15 cellular contexts compared by ENCODE assay signal in the genomic region with DNA sequence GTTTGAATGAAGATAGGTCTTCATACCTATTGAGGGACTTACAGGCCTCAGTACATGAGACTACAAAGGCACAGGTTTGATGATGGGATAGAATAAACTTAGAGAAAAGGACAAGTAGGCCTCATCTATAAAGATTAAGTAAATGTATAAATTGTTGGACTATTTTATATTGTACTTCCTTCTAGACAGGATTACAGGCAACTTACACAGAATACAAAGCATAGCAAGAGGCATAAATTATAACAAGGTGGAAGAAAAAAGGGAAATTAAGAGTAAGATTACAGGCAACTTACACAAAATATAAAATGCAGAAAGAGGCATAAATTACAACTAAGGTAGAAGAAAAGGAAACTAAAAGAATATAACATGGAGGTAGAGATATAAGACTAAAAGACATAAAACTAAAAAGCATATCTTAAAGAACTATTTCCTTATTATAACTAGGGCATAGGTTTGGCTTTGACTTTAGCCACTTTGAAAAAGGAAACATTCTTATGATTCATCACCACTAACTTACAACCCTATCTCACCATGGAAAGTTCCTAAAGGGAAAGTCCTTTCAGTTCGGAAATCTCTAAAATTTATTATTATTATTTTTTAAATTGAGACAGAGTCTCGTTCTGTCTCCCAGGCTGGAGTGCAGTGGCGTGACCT.
DNase-seq lines count a peak whose midpoint lies in the region; ATAC-seq and TF ChIP-seq lines count a peak whose summit lies in the region.
"Had no signal": no experiment of that assay in that cellular context is flagged by ENCODE, and none has a peak within 500 bp of the region (broad histone marks: within the 10 kb centered on the region; RNA-seq: fewer than 3 reads in every experiment).

No MANE protein-coding gene starts in this region.

- TF ChIP-seq CTCF in PC-3 (conservative IDR thresholded peaks at IDR 0.05; ENCODE audit: low read depth, low read length): no peak
- TF ChIP-seq CTCF in colonic mucosa (IDR thresholded peaks at IDR 0.05): no peak
- no peak for TF ChIP-seq CTCF in upper lobe of left lung (IDR thresholded peaks at IDR 0.05)

- no peak overlapping the region for H2AFZ ChIP-seq in PC-3 (ENCODE audit: low read length)

- WGBS in upper lobe of left lung, 2 donors: 96 to 99% methylated on average over 3 of the region's 3 CpGs

- no peak overlapping the region for H3K4me2 ChIP-seq in PC-3 (ENCODE audit: low read length)
- H3K4me2 ChIP-seq: BLaER1 treated with 17β-estradiol and CSF1 and Interleukin-3, amounts not matched to agents 10 nM and 100 nM had no signal

- POLR2A ChIA-PET in PC-3 (lab: Charles Lee; ENCODE audit: unreplicated experiment): no interaction called here

- no peak for DNase-seq in activated naive CD4-positive, alpha-beta T cell treated with anti-CD3 and anti-CD28 coated beads, Interleukin-2, amount 50 U/mL, for 16 hours
- DNase-seq in PC-3 (no peak), colonic mucosa (no peak), upper lobe of left lung (no peak), NCI-H2107 (lab: John Stamatoyannopoulos, UW) (no peak), SJCRH30 (no peak)
- no peak for DNase-seq in stimulated activated effector memory CD8-positive, alpha-beta T cell treated with anti-CD3 and anti-CD28 coated beads, Interleukin-12 subunit alpha, Interleukin-12 subunit beta, amount 100 ng/mL, for 72 hours (ENCODE audit: low spot score in 2 of 2)
- DNase-seq: NCI-H1105, NCI-H2081 treated with DMSO at 0.1 percent for 48 hours, NCI-H774, OCI-M1, SHP77 had no signal

- ATAC-seq in PC-3 (peak; percentile 45; the same call in 1 of the 2 replicates), upper lobe of left lung (ENCODE audit: low FRiP score in 2 of 2) (no peak)
- no peak for ATAC-seq in stimulated activated effector memory CD8-positive, alpha-beta T cell treated with anti-CD3 and anti-CD28 coated beads, Interleukin-12 subunit alpha, Interleukin-12 subunit beta, amount 100 ng/mL, for 72 hours
- ATAC-seq: CD8-positive, alpha-beta T cell had no signal

- no peak for TF ChIP-seq EP300 in upper lobe of left lung (IDR thresholded peaks at IDR 0.05)

- H3F3A ChIP-seq in PC-3 (ENCODE audit: low read length, unreplicated experiment): no peaks in the 10 kb centered on the region

- H3K9me2 ChIP-seq in PC-3 (replicated peaks; ENCODE audit: low read length): no peaks in the 10 kb centered on the region

- no peak overlapping the region for H3K27ac ChIP-seq in PC-3 (ENCODE audit: low read length)
- H3K27ac ChIP-seq in colonic mucosa: peak overlapping the region; percentile 53
- no peak overlapping the region for H3K27ac ChIP-seq in upper lobe of left lung
- H3K27ac ChIP-seq in SJCRH30: no peak overlapping the region
- H3K27ac ChIP-seq: BLaER1 treated with 17β-estradiol and CSF1 and Interleukin-3, amounts not matched to agents 10 nM and 100 nM had no signal

- CTCF ChIA-PET in PC-3 (lab: Charles Lee): no interaction called here

- intact Hi-C loops in PC-3 (cut with micrococcal nuclease) (no loop called here), colonic mucosa (cut with DNase I) (no loop called here)

- BruUV-seq in PC-3 (replicated peaks; lab: Mats Ljungman, UMichigan): no TSS peak

- TF ChIP-seq POLR2A in upper lobe of left lung (IDR thresholded peaks at IDR 0.05): no peak

- no peaks in the 10 kb centered on the region for H4K20me1 ChIP-seq in PC-3 (ENCODE audit: low read length)

- H3K36me3 ChIP-seq in PC-3 (ENCODE audit: low read depth, low read length) (peaks cover 39% of the 10 kb centered on the region), colonic mucosa (peaks cover 11% of the 10 kb centered on the region), upper lobe of left lung (peaks cover 13 to 93% (median 61%) of the 10 kb centered on the region in 4 donors), SJCRH30 (peaks cover 73% of the 10 kb centered on the region)

- no peaks in the 10 kb centered on the region for H3K79me2 ChIP-seq in PC-3 (ENCODE audit: low read length)

- no peaks in the 10 kb centered on the region for H3K4me1 Mint-ChIP-seq in activated naive CD4-positive, alpha-beta T cell treated with anti-CD3 and anti-CD28 coated beads, Interleukin-2, amount 50 U/mL, for 24 hours
- H3K4me1 Mint-ChIP-seq in stimulated activated effector memory CD8-positive, alpha-beta T cell treated with anti-CD3 and anti-CD28 coated beads, Interleukin-12 subunit alpha, Interleukin-12 subunit beta, amount 100 ng/mL, for 72 hours: peaks cover 7% of the 10 kb centered on the region

- H3K9ac ChIP-seq in PC-3 (ENCODE audit: low read length) (no peak overlapping the region), colonic mucosa (ENCODE audit: low read depth in 2 of 2, low read length in 2 of 2) (no peak overlapping the region)
- H3K9ac ChIP-seq: BLaER1 treated with 17β-estradiol and CSF1 and Interleukin-3, amounts not matched to agents 10 nM and 100 nM had no signal

- no peaks in the 10 kb centered on the region for H3K4me1 ChIP-seq in PC-3 (ENCODE audit: insufficient read depth, low read length)
- no peaks in the 10 kb centered on the region for H3K4me1 ChIP-seq in colonic mucosa
- no peaks in the 10 kb centered on the region for H3K4me1 ChIP-seq in upper lobe of left lung
- no peaks in the 10 kb centered on the region for H3K4me1 ChIP-seq in SJCRH30
- H3K4me1 ChIP-seq: BLaER1 treated with 17β-estradiol and CSF1 and Interleukin-3, amounts not matched to agents 10 nM and 100 nM had no signal

- no peaks in the 10 kb centered on the region for H3K9me3 Mint-ChIP-seq in activated naive CD4-positive, alpha-beta T cell treated with anti-CD3 and anti-CD28 coated beads, Interleukin-2, amount 50 U/mL, for 24 hours
- no peaks in the 10 kb centered on the region for H3K9me3 Mint-ChIP-seq in stimulated activated effector memory CD8-positive, alpha-beta T cell treated with anti-CD3 and anti-CD28 coated beads, Interleukin-12 subunit alpha, Interleukin-12 subunit beta, amount 100 ng/mL, for 72 hours
- H3K9me3 Mint-ChIP-seq: CD8-positive, alpha-beta T cell had no signal

- H3K27me3 ChIP-seq in PC-3 (ENCODE audit: low read length) (no peaks in the 10 kb centered on the region), colonic mucosa (no peaks in the 10 kb centered on the region), upper lobe of left lung (no peaks in the 10 kb centered on the region), SJCRH30 (no peaks in the 10 kb centered on the region)
- H3K27me3 ChIP-seq: BLaER1 treated with 17β-estradiol and CSF1 and Interleukin-3, amounts not matched to agents 10 nM and 100 nM had no signal

- H3K36me3 Mint-ChIP-seq in activated naive CD4-positive, alpha-beta T cell treated with anti-CD3 and anti-CD28 coated beads, Interleukin-2, amount 50 U/mL, for 24 hours: peaks cover 30% of the 10 kb centered on the region
- peaks cover 96% of the 10 kb centered on the region for H3K36me3 Mint-ChIP-seq in stimulated activated effector memory CD8-positive, alpha-beta T cell treated with anti-CD3 and anti-CD28 coated beads, Interleukin-12 subunit alpha, Interleukin-12 subunit beta, amount 100 ng/mL, for 72 hours

- H3K27me3 Mint-ChIP-seq in activated naive CD4-positive, alpha-beta T cell treated with anti-CD3 and anti-CD28 coated beads, Interleukin-2, amount 50 U/mL, for 24 hours: no peaks in the 10 kb centered on the region

- no peak overlapping the region for H3K4me3 Mint-ChIP-seq in activated naive CD4-positive, alpha-beta T cell treated with anti-CD3 and anti-CD28 coated beads, Interleukin-2, amount 50 U/mL, for 24 hours
- H3K4me3 Mint-ChIP-seq in stimulated activated effector memory CD8-positive, alpha-beta T cell treated with anti-CD3 and anti-CD28 coated beads, Interleukin-12 subunit alpha, Interleukin-12 subunit beta, amount 100 ng/mL, for 72 hours: no peak overlapping the region
- H3K4me3 Mint-ChIP-seq: CD8-positive, alpha-beta T cell had no signal

- no peaks in the 10 kb centered on the region for H3K9me3 ChIP-seq in PC-3 (ENCODE audit: low read length)
- H3K9me3 ChIP-seq in colonic mucosa: no peaks in the 10 kb centered on the region
- H3K9me3 ChIP-seq in upper lobe of left lung: no peaks in the 10 kb centered on the region
- H3K9me3 ChIP-seq in SJCRH30 (replicated peaks): no peaks in the 10 kb centered on the region; the same call in 1 of the 2 replicates
- H3K9me3 ChIP-seq: BLaER1 treated with 17β-estradiol and CSF1 and Interleukin-3, amounts not matched to agents 10 nM and 100 nM had no signal

- no peak overlapping the region for H3K4me3 ChIP-seq in PC-3 (ENCODE audit: low read length)
- H3K4me3 ChIP-seq in colonic mucosa: no peak overlapping the region
- no peak overlapping the region for H3K4me3 ChIP-seq in upper lobe of left lung
- no peak overlapping the region for H3K4me3 ChIP-seq in SJCRH30
- H3K4me3 ChIP-seq: BLaER1 treated with 17β-estradiol and CSF1 and Interleukin-3, amounts not matched to agents 10 nM and 100 nM had no signal

- H3K27ac Mint-ChIP-seq in activated naive CD4-positive, alpha-beta T cell treated with anti-CD3 and anti-CD28 coated beads, Interleukin-2, amount 50 U/mL, for 24 hours: peak overlapping the region; percentile 30
- H3K27ac Mint-ChIP-seq in stimulated activated effector memory CD8-positive, alpha-beta T cell treated with anti-CD3 and anti-CD28 coated beads, Interleukin-12 subunit alpha, Interleukin-12 subunit beta, amount 100 ng/mL, for 72 hours: peak overlapping the region; percentile 2
- H3K27ac Mint-ChIP-seq: CD8-positive, alpha-beta T cell had no signal
